ENCODE assay signal across 8 cellular contexts in genomic region chr12:109597795-109598427, GRCh38. TPM values are rescaled to one million over a fixed set of nuclear protein-coding genes. Genes with fewer than 3 reads are reported as not detected.
DNase-seq lines count a peak whose midpoint lies in the region; ATAC-seq and TF ChIP-seq lines count a peak whose summit lies in the region.

No MANE protein-coding gene starts in this region.

- no peak for TF ChIP-seq EP300 in gastroesophageal sphincter (IDR thresholded peaks at IDR 0.05)

- peak overlapping the region; percentile 75 for H2AFZ ChIP-seq in osteoblast (ENCODE audit: low read length)

- 39 to 48% methylated on average over 8 to 16 of the region's 27 CpGs for WGBS in gastroesophageal sphincter (ENCODE audit: low coverage in 1 of 2), 2 donors

- POLR2A ChIA-PET in GM10248 (lab: Yijun Ruan, JAX), result no interaction called here

- H4K20me1 ChIP-seq in osteoblast (ENCODE audit: insufficient read depth, low read length), result no peaks in the 10 kb centered on the region

- H3K4me3 ChIP-seq in gastroesophageal sphincter, result no peak overlapping the region
- peak overlapping the region; percentile 58 for H3K4me3 ChIP-seq in osteoblast (ENCODE audit: insufficient read depth, low read length)
- H3K4me3 ChIP-seq in thoracic aorta, result peak overlapping the region; percentile 38

- TF ChIP-seq CTCF in GM10248 (IDR thresholded peaks at IDR 0.05; ENCODE audit: control extremely low read depth, extremely low read depth, low read depth, missing control alignments) (peak; percentile 95), gastroesophageal sphincter (IDR thresholded peaks at IDR 0.05) (peak in 3 of 4 experiments; percentile 96 to 98 (median 97)), osteoblast (IDR thresholded peaks at IDR 0.05; ENCODE audit: extremely low read depth, low read depth, low read length) (peak; percentile 94), thoracic aorta (IDR thresholded peaks at IDR 0.05) (peak; percentile 96)

- H3K9me3 ChIP-seq in gastroesophageal sphincter (no peaks in the 10 kb centered on the region), osteoblast (ENCODE audit: low read depth, low read length) (no peaks in the 10 kb centered on the region), thoracic aorta (no peaks in the 10 kb centered on the region)

- ATAC-seq in gastroesophageal sphincter (peak; percentile 92), thoracic aorta (ENCODE audit: insufficient number of reproducible peaks, low FRiP score, low read depth) (peak; percentile 49), HG02840 (IDR thresholded peaks at IDR 0.05; ENCODE audit: low FRiP score, unreplicated experiment) (no peak)

- CTCF ChIA-PET in GM10248 (lab: Yijun Ruan, JAX), result interaction anchor here (0.9 to 4.8 kb wide), 36 partner anchors 8 to 256 kb away, joined by 3 to 56 read pairs (median 3); partner anchors contain the start of genes KCTD10, MMAB and MVK

- peaks cover 0 to 15% (median 5%) of the 10 kb centered on the region in 3 donors for H3K4me1 ChIP-seq in gastroesophageal sphincter
- H3K4me1 ChIP-seq in osteoblast (ENCODE audit: insufficient read depth, low read length), result peaks cover 4% of the 10 kb centered on the region
- peaks cover 0 to 8% of the 10 kb centered on the region in 2 donors for H3K4me1 ChIP-seq in thoracic aorta (ENCODE audit: control insufficient read depth in 1 of 2, low read depth in 2 of 2)

- H3K79me2 ChIP-seq in osteoblast (ENCODE audit: insufficient read depth, low read length), result no peaks in the 10 kb centered on the region

- H3K27me3 ChIP-seq in gastroesophageal sphincter, result peaks cover 5% of the 10 kb centered on the region
- no peaks in the 10 kb centered on the region for H3K27me3 ChIP-seq in osteoblast (ENCODE audit: insufficient read depth, low read length)
- no peaks in the 10 kb centered on the region for H3K27me3 ChIP-seq in thoracic aorta (replicated peaks; ENCODE audit: insufficient read depth)

- peak overlapping the region; percentile 76 for H3K4me2 ChIP-seq in osteoblast (ENCODE audit: insufficient read depth, low read length)

- peak; percentile 88 for DNase-seq in GM10248 (ENCODE audit: extremely low spot score)
- DNase-seq in NAMALWA (ENCODE audit: low spot score), result peak; percentile 64
- peak; percentile 85 for DNase-seq in SK-N-DZ (ENCODE audit: low spot score)
- DNase-seq in activated naive CD4-positive, alpha-beta T cell treated with Interleukin-2 at 50 U/mL for 16 hours, result peak; percentile 63
- DNase-seq in osteoblast (ENCODE audit: insufficient read length, low spot score, missing footprints), result peak; percentile 99
- peak; percentile 30 for DNase-seq in thoracic aorta (ENCODE audit: low spot score)

- no peak overlapping the region for H3K27ac ChIP-seq in gastroesophageal sphincter
- H3K27ac ChIP-seq in osteoblast (ENCODE audit: low read depth, low read length), result no peak overlapping the region
- H3K27ac ChIP-seq in thoracic aorta, result no peak overlapping the region

- no peak for TF ChIP-seq POLR2A in gastroesophageal sphincter (IDR thresholded peaks at IDR 0.05)

- H3K36me3 ChIP-seq in gastroesophageal sphincter (peaks cover 0 to 41% of the 10 kb centered on the region in 2 donors), osteoblast (ENCODE audit: insufficient read depth, low read length) (peaks cover 3% of the 10 kb centered on the region), thoracic aorta (no peaks in the 10 kb centered on the region)

RNA-seq across cellular contexts. Expression of gene MVK, which starts 24.3 kb away (rescaled TPM):
- 35.7 and 38.1 TPM in 2 replicates for polyA plus RNA-seq in SK-N-DZ (2014; cell fraction: cytosol; rRNA removed)
- 55.4 and 61.2 TPM in 2 replicates for polyA plus RNA-seq in SK-N-DZ (2014; cell fraction: nucleus; rRNA removed)
- total RNA-seq in gastroesophageal sphincter, result 10 to 100 TPM in 2 of 4 donors, 1 to 10 TPM in 2; 6.2 to 18.2 (median 10.4) TPM
- 31.1 and 31.2 TPM in 2 replicates for total RNA-seq in osteoblast
- total RNA-seq in thoracic aorta, result 10 to 100 TPM in 1 of 2 donors, 1 to 10 TPM in 1; 4.7 to 19.0 TPM

RNA-seq across cellular contexts. Expression of gene MMAB, which starts 24.6 kb away (rescaled TPM):
- polyA plus RNA-seq in SK-N-DZ (2014; cell fraction: cytosol; rRNA removed), result 64.6 and 81.1 TPM in 2 replicates
- 66.7 and 82.8 TPM in 2 replicates for polyA plus RNA-seq in SK-N-DZ (2014; cell fraction: nucleus; rRNA removed)
- total RNA-seq in gastroesophageal sphincter (10 to 100 TPM; 22.3 to 39.6 (median 31.1) TPM), osteoblast (34.4 and 35.7 TPM in 2 replicates), thoracic aorta (10 to 100 TPM; 18.7 to 32.4 TPM)

Comparison
In these comparisons a context has a peak if more than half of its experiments do, and no peak if none do; other contexts are left out.
1. DNase-seq: peak in every context shown above with its lines; median percentile 99 in osteoblast; 88 in GM10248; 85 in SK-N-DZ; 64 in NAMALWA; 63 in activated naive CD4-positive, alpha-beta T cell treated with Interleukin-2 at 50 U/mL for 16 hours; 30 in thoracic aorta.
2. H3K4me3 ChIP-seq: peak in osteoblast (single experiment) and thoracic aorta (single experiment); none in gastroesophageal sphincter (0 of 2).
3. Peak in every context shown above with its lines, with median percentiles within 50 percentile points of each other: CTCF ChIP-seq.